ENCODE assay signal across 22 cellular contexts in genomic region chr7:39432368-39432767, GRCh38.
"Had no signal": no experiment of that assay in that cellular context is flagged by ENCODE, and none has a peak within 500 bp of the region (broad histone marks: within the 10 kb centered on the region; RNA-seq: fewer than 3 reads in every experiment).

No MANE protein-coding gene starts in this region.

- H3K9me3 Mint-ChIP-seq: T-cell had no signal

- H3K9me2 ChIP-seq: SK-N-SH had no signal

- H3K27ac Mint-ChIP-seq: T-cell had no signal

- H3K27ac ChIP-seq: HL-60, KMS-11, RWPE1 had no signal

- H3K4me3 Mint-ChIP-seq: T-cell had no signal

- DNase-seq: Kasumi-1, MM.1S, NCI-H1092 treated with DMSO at 0.1 percent for 48 hours, NCI-H1436 treated with DMSO at 0.1 percent for 48 hours, NCI-H1694, NCI-H187 treated with DMSO at 0.1 percent for 48 hours, NCI-H2029 treated with DMSO at 0.1 percent for 48 hours, NCI-H2227 treated with DMSO at 0.1 percent for 48 hours, NCI-H524, NCI-H526 treated with DMSO at 0.1 percent for 48 hours, NCI-H748 treated with DMSO at 0.1 percent for 48 hours, PC-3, SHP77, SK-N-SH, SW 1271, T-cell had no signal

- H3K9me3 ChIP-seq: SK-N-SH had no signal

- H3K4me3 ChIP-seq: K562 had no signal

- H3K36me3 Mint-ChIP-seq: IgD-negative memory B cell, T-cell had no signal

- H3K4me1 Mint-ChIP-seq: T-cell had no signal

- H3K9ac ChIP-seq: KMS-11, SK-N-SH had no signal

- H3K4me2 ChIP-seq: KMS-11, SK-N-SH had no signal

- ATAC-seq: K562, Panc1, PC-3, T-cell had no signal
